8 cellular contexts compared by ENCODE assay signal in genomic region chr17:40287494-40288369, GRCh38. TPM values are rescaled to one million over a fixed set of nuclear protein-coding genes. Genes with fewer than 3 reads are reported as not detected.
DNase-seq lines count a peak whose midpoint lies in the region; ATAC-seq and TF ChIP-seq lines count a peak whose summit lies in the region.

CDC6 (plus strand) TSS chr17:40287879; CDS start chr17:40289421, 1,542 bp downstream.

- no peaks in the 10 kb centered on the region for H3K36me3 ChIP-seq in kidney epithelial cell (ENCODE audit: control insufficient read depth, insufficient read depth, low read length)

- no peak for TF ChIP-seq CTCF in AG10803 (conservative IDR thresholded peaks at IDR 0.05; ENCODE audit: low read length)
- TF ChIP-seq CTCF in kidney epithelial cell (IDR thresholded peaks at IDR 0.05; ENCODE audit: insufficient read depth, low read length, poor library complexity, severe bottlenecking): no peak

- no peaks in the 10 kb centered on the region for H3K27me3 ChIP-seq in kidney epithelial cell (ENCODE audit: control insufficient read depth, insufficient read depth, low read length)

- ATAC-seq in GM19043 (IDR thresholded peaks at IDR 0.05; ENCODE audit: low read depth, unreplicated experiment): peak; percentile 89
- peak; percentile 88 for ATAC-seq in HG03378 (IDR thresholded peaks at IDR 0.05; ENCODE audit: unreplicated experiment)

- H3K4me3 ChIP-seq in AG10803 (ENCODE audit: low read length) (peak within 1 kb of the TSS; percentile 80), kidney epithelial cell (ENCODE audit: low read depth, low read length) (peak within 1 kb of the TSS; percentile 55)

- DNase-seq in AG10803 (ENCODE audit: low read depth): peak; percentile 99
- DNase-seq in NCI-H460 (ENCODE audit: extremely low read depth, low read depth): peak; percentile 99
- peak; percentile 96 for DNase-seq in activated CD4-positive, CD25-positive, alpha-beta regulatory T cell treated with anti-CD3 and anti-CD28 coated beads, Interleukin-2, amount 50 U/mL, for 72 hours
- peak; percentile 99 for DNase-seq in cerebellum (ENCODE audit: low spot score)
- peak; percentile 94 for DNase-seq in kidney epithelial cell (ENCODE audit: low read depth)
- peak; percentile 98 to 99 for DNase-seq in stimulated activated CD4-positive, alpha-beta T cell treated with anti-CD3 and anti-CD28 coated beads, Interleukin-15, amount 100 ng/mL, for 48 hours (ENCODE audit: low read depth in 2 of 2)

RNA-seq across cellular contexts. Expression of gene CDC6, which starts in this region (rescaled TPM):
- 17.3 and 17.6 TPM in 2 replicates for total RNA-seq in NCI-H460 (2014; rRNA removed; shearing (Covaris generic))
- polyA plus RNA-seq in NCI-H460 (2014; cell fraction: nucleus; rRNA removed): 62.7 and 69.1 TPM in 2 replicates
- total RNA-seq in cerebellum (8.5 TPM), kidney epithelial cell (7.9 and 8.8 TPM in 2 replicates)

Comparison
In these comparisons a context has a peak if more than half of its experiments do, and no peak if none do; other contexts are left out.
1. Peak in every context shown above with its lines: DNase-seq, ATAC-seq and H3K4me3 ChIP-seq.